7 cellular contexts compared by ENCODE assay signal in the genomic region with DNA sequence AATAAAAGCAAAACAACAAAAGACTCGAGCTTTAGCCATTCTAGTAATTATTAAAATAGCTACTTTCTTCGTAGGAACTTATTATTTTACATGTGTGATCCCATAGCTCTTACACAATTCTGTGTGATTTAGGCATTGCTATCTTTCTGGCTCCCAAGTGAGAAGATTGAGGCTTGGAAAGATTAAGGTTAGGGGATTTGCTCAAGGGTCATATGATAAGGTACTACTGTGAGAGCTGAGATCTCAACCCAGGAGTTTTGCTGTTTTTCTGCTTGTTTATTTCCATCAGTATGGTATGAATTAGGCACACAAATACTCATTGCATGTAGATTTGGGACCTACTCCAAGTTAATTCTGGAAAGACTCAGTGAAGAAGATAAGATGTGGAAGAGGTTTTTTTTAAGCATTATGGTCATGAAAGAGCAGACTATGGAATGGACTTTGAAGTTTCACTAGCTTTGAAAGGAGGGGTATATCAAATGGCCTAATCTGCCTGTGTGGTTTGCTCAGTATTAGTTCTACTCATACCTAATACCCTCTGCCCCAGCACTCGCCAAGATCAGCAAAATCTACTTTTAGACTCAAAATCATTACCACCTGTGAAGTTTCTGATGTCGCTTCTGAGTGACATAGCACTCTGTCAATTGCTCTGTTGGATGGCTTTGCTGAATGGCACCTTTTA. TPM values are rescaled to one million over a fixed set of nuclear protein-coding genes. Genes with fewer than 3 reads are reported as not detected.
DNase-seq lines count a peak whose midpoint lies in the region; ATAC-seq, FAIRE-seq and TF ChIP-seq lines count a peak whose summit lies in the region.

No MANE protein-coding gene starts in this region.

- peaks cover 91 to 97% of the 10 kb centered on the region in 2 donors for H3K4me1 ChIP-seq in gastrocnemius medialis

- H3K27ac Mint-ChIP-seq in activated naive CD4-positive, alpha-beta T cell treated with anti-CD3 and anti-CD28 coated beads, Interleukin-2, amount 50 U/mL, for 72 hours = peak overlapping the region; percentile 59 to 78

- no peaks in the 10 kb centered on the region for H3K36me3 Mint-ChIP-seq in activated naive CD4-positive, alpha-beta T cell treated with anti-CD3 and anti-CD28 coated beads, Interleukin-2, amount 50 U/mL, for 72 hours

- no peaks in the 10 kb centered on the region for H3K9me3 ChIP-seq in gastrocnemius medialis

- TF ChIP-seq CTCF in gastrocnemius medialis (IDR thresholded peaks at IDR 0.05 in 4 of 5, conservative IDR thresholded peaks at IDR 0.05 in 1 of 5) = no peak

- TF ChIP-seq POLR2A in gastrocnemius medialis (IDR thresholded peaks at IDR 0.05) = no peak

- FAIRE-seq in GM19239 (lab: Jason Lieb, UNC) = peak; percentile 95

- DNase-seq in GM19239 (ENCODE audit: insufficient read length, low spot score) (no peak), gastrocnemius medialis (no peak), DMS153 treated with DMSO at 0.1 percent for 48 hours (lab: John Stamatoyannopoulos, UW; ENCODE audit: unreplicated experiment) (no peak), DMS79 (lab: John Stamatoyannopoulos, UW) (no peak)
- DNase-seq in activated naive CD4-positive, alpha-beta T cell treated with anti-CD3 and anti-CD28 coated beads, Interleukin-2, amount 50 U/mL, for 72 hours (ENCODE audit: low spot score in 2 of 2) = no peak
- DNase-seq in effector CD4-positive, alpha-beta T cell = no peak

- ATAC-seq in HG02973 (IDR thresholded peaks at IDR 0.05; ENCODE audit: unreplicated experiment) (peak; percentile 78), gastrocnemius medialis (peak in 1 of 2 donors; percentile 10)
- peak; percentile 23 to 47 for ATAC-seq in activated naive CD4-positive, alpha-beta T cell treated with anti-CD3 and anti-CD28 coated beads, Interleukin-2, amount 50 U/mL, for 72 hours

- intact Hi-C loops in gastrocnemius medialis (cut with DNase I; ENCODE audit: low total_unique reads) = no loop called here

- H3K9me3 Mint-ChIP-seq in activated naive CD4-positive, alpha-beta T cell treated with anti-CD3 and anti-CD28 coated beads, Interleukin-2, amount 50 U/mL, for 72 hours = no peaks in the 10 kb centered on the region

- in situ Hi-C loops in gastrocnemius medialis (cut with MboI; ENCODE audit: low sequenced_read_pairs in 4 of 4) = no loop called here

- peak overlapping the region in 3 of 4 donors; percentile 18 to 44 (median 33) for H3K4me3 ChIP-seq in gastrocnemius medialis

- H3K36me3 ChIP-seq in gastrocnemius medialis = no peaks in the 10 kb centered on the region

- H3K27ac ChIP-seq in gastrocnemius medialis = peak overlapping the region; percentile 96 to 99 (median 97)

- H3K27me3 ChIP-seq in gastrocnemius medialis = no peaks in the 10 kb centered on the region

RNA-seq across cellular contexts. Expression of a gene that starts 12.4 kb away (rescaled TPM):
- total RNA-seq in activated naive CD4-positive, alpha-beta T cell treated with anti-CD3 and anti-CD28 coated beads, Interleukin-2, amount 50 U/mL, for 72 hours = 100 to 1,000 TPM; 406 to 425 TPM
- total RNA-seq in gastrocnemius medialis = 100 to 1,000 TPM; 519 to 597 (median 557) TPM
